ENCODE assay signal across 13 cellular contexts in the genomic region with DNA sequence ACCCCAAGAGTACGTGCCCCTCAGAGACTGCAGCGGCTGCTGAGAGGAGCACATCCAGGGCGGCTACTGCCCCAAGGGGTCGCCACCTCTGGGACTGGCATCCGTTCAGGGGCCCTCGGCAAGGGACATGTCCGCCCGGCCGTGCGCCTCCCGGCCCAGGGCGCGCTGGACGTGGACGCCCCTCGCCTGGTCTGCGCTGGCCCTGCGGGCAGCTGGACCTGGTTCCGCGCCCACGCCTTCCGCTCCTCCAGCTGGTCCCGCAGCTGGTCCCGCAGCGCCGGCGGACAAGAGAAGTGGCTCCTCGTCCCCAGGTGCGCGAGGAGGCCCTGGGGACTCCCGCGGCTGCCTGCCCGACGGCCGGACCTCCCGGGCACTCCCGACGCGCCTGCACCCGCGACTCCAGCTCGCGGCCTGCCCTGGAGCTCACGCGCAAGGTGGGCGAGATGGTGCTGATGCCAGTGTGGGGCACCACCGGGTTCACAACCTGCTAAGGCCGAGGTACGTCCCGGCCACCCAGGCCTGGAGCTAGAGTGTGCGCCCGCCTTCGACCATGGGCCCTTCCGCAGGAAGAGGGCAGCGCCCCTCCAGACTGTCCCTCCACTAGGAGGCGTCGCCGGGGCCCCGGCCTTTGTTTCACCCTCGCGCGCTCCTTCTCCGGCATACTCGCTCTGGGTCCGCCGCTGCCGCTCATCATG. TPM values are rescaled to one million over a fixed set of nuclear protein-coding genes. Genes with fewer than 3 reads are reported as not detected.
DNase-seq lines count a peak whose midpoint lies in the region; ATAC-seq and TF ChIP-seq lines count a peak whose summit lies in the region.
"Had no signal": no experiment of that assay in that cellular context is flagged by ENCODE, and none has a peak within 500 bp of the region (broad histone marks: within the 10 kb centered on the region; RNA-seq: fewer than 3 reads in every experiment).

No MANE protein-coding gene starts in this region.

- H3K36me3 Mint-ChIP-seq in CD8-positive, alpha-beta memory T cell: peaks cover 0 to 19% (median 0%) of the 10 kb centered on the region in 3 donors
- no peaks in the 10 kb centered on the region for H3K36me3 Mint-ChIP-seq in activated T-helper 17 cell treated with anti-CD3 and anti-CD28 coated beads, Interleukin-2, amount 50 U/mL, for 72 hours (ENCODE audit: low read depth)

- H3K4me3 ChIP-seq in CD8-positive, alpha-beta memory T cell (ENCODE audit: low read length): peak overlapping the region; percentile 28
- H3K4me3 ChIP-seq in left ventricle myocardium inferior: peak overlapping the region; percentile 63

- H3K9me3 Mint-ChIP-seq in CD8-positive, alpha-beta memory T cell: peaks cover 0 to 6% (median 5%) of the 10 kb centered on the region in 5 donors
- H3K9me3 Mint-ChIP-seq in activated T-helper 17 cell treated with anti-CD3 and anti-CD28 coated beads, Interleukin-2, amount 50 U/mL, for 72 hours: no peaks in the 10 kb centered on the region

- intact Hi-C loops in left ventricle myocardium inferior (cut with micrococcal nuclease): no loop called here
- intact Hi-C loops in sciatic nerve (cut with DNase I): no loop called here

- peak in 1 of 5 donors; percentile 29 for DNase-seq in CD8-positive, alpha-beta memory T cell
- DNase-seq in left ventricle myocardium inferior (peak; percentile 15), sciatic nerve (ENCODE audit: low spot score) (no peak), hypothalamus (lab: John Stamatoyannopoulos, UW) (no peak), pons (ENCODE audit: low spot score) (no peak)
- DNase-seq: amniotic stem cell, DMS79 treated with DMSO at 0.1 percent for 48 hours, NCI-H748 treated with DMSO at 0.1 percent for 48 hours had no signal

- CTCF ChIA-PET in CD8-positive, alpha-beta memory T cell (lab: Charles Lee): interaction anchor here (0.8 to 1.9 kb wide), 9 partner anchors 12 to 199 kb away, joined by 3 to 8 read pairs (median 3); a partner anchor contains a TSS

- POLR2A ChIA-PET in CD8-positive, alpha-beta memory T cell (lab: Charles Lee): interaction anchor here (0.6 kb wide), 1 partner anchor 73 kb away, joined by 5 read pairs; no protein-coding TSS in a partner anchor

- H3K9me3 ChIP-seq in CD8-positive, alpha-beta memory T cell (ENCODE audit: low read length): no peaks in the 10 kb centered on the region
- H3K9me3 ChIP-seq in left ventricle myocardium inferior (replicated peaks): peaks cover 30% of the 10 kb centered on the region

- H3K4me1 ChIP-seq in CD8-positive, alpha-beta memory T cell (ENCODE audit: insufficient read depth, low read length): no peaks in the 10 kb centered on the region
- H3K4me1 ChIP-seq in left ventricle myocardium inferior: peaks cover 13% of the 10 kb centered on the region

- peaks cover 2 to 7% (median 4%) of the 10 kb centered on the region in 3 donors for H3K4me1 Mint-ChIP-seq in CD8-positive, alpha-beta memory T cell
- no peaks in the 10 kb centered on the region for H3K4me1 Mint-ChIP-seq in activated T-helper 17 cell treated with anti-CD3 and anti-CD28 coated beads, Interleukin-2, amount 50 U/mL, for 72 hours

- peak; percentile 65 for ATAC-seq in activated T-helper 17 cell treated with anti-CD3 and anti-CD28 coated beads, Interleukin-2, amount 50 U/mL, for 72 hours (replicated peaks)
- ATAC-seq in sciatic nerve (peak; percentile 17), GM21737 (IDR thresholded peaks at IDR 0.05; ENCODE audit: unreplicated experiment) (no peak), HG02678 (IDR thresholded peaks at IDR 0.05; ENCODE audit: unreplicated experiment) (no peak)

- no peaks in the 10 kb centered on the region for H3K36me3 ChIP-seq in CD8-positive, alpha-beta memory T cell (ENCODE audit: insufficient read depth, low read length)
- H3K36me3 ChIP-seq in left ventricle myocardium inferior: no peaks in the 10 kb centered on the region

- H3K4me3 Mint-ChIP-seq in CD8-positive, alpha-beta memory T cell: peak overlapping the region in 2 of 7 donors; percentile 44 to 46
- peak overlapping the region; percentile 59 for H3K4me3 Mint-ChIP-seq in activated T-helper 17 cell treated with anti-CD3 and anti-CD28 coated beads, Interleukin-2, amount 50 U/mL, for 72 hours
- H3K4me3 Mint-ChIP-seq: T-helper 2 cell treated with Interferon-gamma antibody and Interleukin-4, amounts not matched to agents 5 μg/mL and 100 μg/mL, for 36 hours had no signal

- no peaks in the 10 kb centered on the region for H3K27me3 ChIP-seq in CD8-positive, alpha-beta memory T cell (ENCODE audit: insufficient read depth, low read length, poor library complexity, severe bottlenecking)
- H3K27me3 ChIP-seq in left ventricle myocardium inferior (ENCODE audit: low read depth): peaks cover 13% of the 10 kb centered on the region

- peaks cover 15 to 24% of the 10 kb centered on the region in 2 donors for H3K27me3 Mint-ChIP-seq in CD8-positive, alpha-beta memory T cell
- no peaks in the 10 kb centered on the region for H3K27me3 Mint-ChIP-seq in activated T-helper 17 cell treated with anti-CD3 and anti-CD28 coated beads, Interleukin-2, amount 50 U/mL, for 72 hours

- no peak overlapping the region for H3K27ac ChIP-seq in CD8-positive, alpha-beta memory T cell (ENCODE audit: low read depth, low read length)
- H3K27ac ChIP-seq in left ventricle myocardium inferior (replicated peaks): no peak overlapping the region

- H3K27ac Mint-ChIP-seq in CD8-positive, alpha-beta memory T cell: no peak overlapping the region
- no peak overlapping the region for H3K27ac Mint-ChIP-seq in activated T-helper 17 cell treated with anti-CD3 and anti-CD28 coated beads, Interleukin-2, amount 50 U/mL, for 72 hours
- H3K27ac Mint-ChIP-seq: T-helper 2 cell treated with Interferon-gamma antibody and Interleukin-4, amounts not matched to agents 5 μg/mL and 100 μg/mL, for 36 hours had no signal

- no peak for TF ChIP-seq CTCF in left ventricle myocardium inferior (IDR thresholded peaks at IDR 0.05; ENCODE audit: borderline replicate concordance)

RNA-seq across cellular contexts. Expression of a gene that starts 14.4 kb away (rescaled TPM):
- total RNA-seq in CD8-positive, alpha-beta memory T cell: not detected
- polyA plus RNA-seq in CD8-positive, alpha-beta memory T cell: not detected
- not detected for total RNA-seq in activated T-helper 17 cell treated with anti-CD3 and anti-CD28 coated beads, Interleukin-2, amount 50 U/mL, for 72 hours
- total RNA-seq in left ventricle myocardium inferior (not detected), sciatic nerve (0.53 TPM)
- total RNA-seq: LHCN-M2 had no signal

RNA-seq across cellular contexts. Expression of a gene that starts 45.1 kb away (rescaled TPM):
- under 1 TPM in 1 of 2 experiments, not detected in 1; 0.11 TPM for total RNA-seq in CD8-positive, alpha-beta memory T cell
- polyA plus RNA-seq in CD8-positive, alpha-beta memory T cell: 0.22 TPM
- not detected for total RNA-seq in activated T-helper 17 cell treated with anti-CD3 and anti-CD28 coated beads, Interleukin-2, amount 50 U/mL, for 72 hours
- total RNA-seq in left ventricle myocardium inferior (1.5 TPM), sciatic nerve (1.6 TPM)
- total RNA-seq: LHCN-M2 had no signal

RNA-seq across cellular contexts. Expression of a gene that starts 52.3 kb away (rescaled TPM):
- under 1 TPM in 1 of 2 experiments, not detected in 1; 0.13 TPM for total RNA-seq in CD8-positive, alpha-beta memory T cell
- polyA plus RNA-seq in CD8-positive, alpha-beta memory T cell: 0.24 TPM
- under 1 TPM in 1 of 2 donors, not detected in 1; 0.50 TPM for total RNA-seq in activated T-helper 17 cell treated with anti-CD3 and anti-CD28 coated beads, Interleukin-2, amount 50 U/mL, for 72 hours
- total RNA-seq in left ventricle myocardium inferior (0.25 TPM), sciatic nerve (1.2 TPM)
- total RNA-seq: LHCN-M2 had no signal

Comparison
In these comparisons a context has a peak if more than half of its experiments do, and no peak if none do; other contexts are left out.
1. ATAC-seq: peak in activated T-helper 17 cell treated with anti-CD3 and anti-CD28 coated beads, Interleukin-2, amount 50 U/mL, for 72 hours (single experiment) and sciatic nerve (single experiment); none in GM21737 (single experiment) and HG02678 (single experiment).